ENCODE assay signal across 8 cellular contexts in the genomic region with DNA sequence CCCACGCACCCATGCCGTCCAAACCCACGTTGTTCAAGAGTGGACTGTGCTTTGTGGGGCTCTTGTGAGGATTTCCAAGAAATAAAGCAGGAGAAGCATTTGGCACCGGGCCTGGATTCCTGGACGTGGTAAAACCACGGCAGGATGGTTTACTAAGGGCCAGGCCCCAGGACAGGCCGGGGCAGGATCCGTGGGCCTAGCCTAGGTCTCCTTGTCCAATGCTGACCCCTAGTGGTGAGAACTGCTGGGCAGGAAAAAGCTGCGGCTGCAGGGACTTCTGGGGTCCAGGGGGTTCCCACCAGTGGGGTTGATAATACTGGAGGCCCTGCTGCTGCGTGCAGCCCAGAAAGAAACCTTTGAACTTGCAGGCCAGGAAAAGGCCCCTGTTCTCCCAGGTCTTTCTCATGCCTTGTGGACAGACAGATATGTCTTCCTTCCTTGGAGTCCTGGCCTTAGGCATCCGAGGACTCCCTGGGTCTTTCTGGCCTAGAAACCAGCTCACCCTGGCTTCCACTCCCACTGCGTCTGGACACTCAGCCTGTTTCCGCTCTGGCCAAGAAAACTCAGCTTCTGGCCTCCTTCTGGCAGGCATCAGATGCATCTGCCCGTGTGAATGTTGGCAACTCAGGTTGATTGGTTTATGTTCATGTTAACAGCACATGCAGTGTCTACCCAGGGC.
DNase-seq lines count a peak whose midpoint lies in the region; ATAC-seq, FAIRE-seq and TF ChIP-seq lines count a peak whose summit lies in the region.

No MANE protein-coding gene starts in this region.

- TF ChIP-seq CTCF in body of pancreas (IDR thresholded peaks at IDR 0.05) = peak; percentile 78 to 88 (median 84)

- 40 to 42% methylated on average over 13 to 14 of the region's 14 CpGs for WGBS in body of pancreas, 2 donors
- WGBS in iPS DF 6.9 (ENCODE audit: insufficient coverage, insufficient read length) = no CpG with 5 or more reads among the region's 14 CpGs
- 46 to 49% (median 46%) methylated on average over 14 of the region's 14 CpGs for WGBS in small intestine, 3 donors

- H3K27me3 ChIP-seq in body of pancreas (no peaks in the 10 kb centered on the region), iPS DF 6.9 (ENCODE audit: control insufficient read depth, insufficient read depth, low read length) (no peaks in the 10 kb centered on the region), small intestine (ENCODE audit: control insufficient read depth in 2 of 2, insufficient read depth in 2 of 2, low read length in 2 of 2) (no peaks in the 10 kb centered on the region)

- H3K9me3 ChIP-seq in body of pancreas = no peaks in the 10 kb centered on the region
- no peaks in the 10 kb centered on the region for H3K9me3 ChIP-seq in iPS DF 6.9 (ENCODE audit: control insufficient read depth, insufficient read depth, low read length)
- H3K9me3 ChIP-seq in small intestine (ENCODE audit: control insufficient read depth, low read depth) = no peaks in the 10 kb centered on the region

- ATAC-seq in body of pancreas (peak; percentile 79), HG03521 (IDR thresholded peaks at IDR 0.05; ENCODE audit: unreplicated experiment) (no peak), GM19035 (IDR thresholded peaks at IDR 0.05; ENCODE audit: unreplicated experiment) (no peak)

- intact Hi-C loops in body of pancreas (cut with DNase I) = no loop called here

- H3K4me1 ChIP-seq in body of pancreas (no peaks in the 10 kb centered on the region), iPS DF 6.9 (ENCODE audit: control insufficient read depth, insufficient read depth, low read length) (no peaks in the 10 kb centered on the region; the same call in 1 of the 2 replicates), small intestine (ENCODE audit: control insufficient read depth in 2 of 2, insufficient read depth in 1 of 2, low read depth in 1 of 2, low read length in 1 of 2) (no peaks in the 10 kb centered on the region)

- no peak for TF ChIP-seq POLR2A in body of pancreas (IDR thresholded peaks at IDR 0.05)

- H3K27ac ChIP-seq in body of pancreas (no peak overlapping the region), iPS DF 6.9 (ENCODE audit: low read length) (no peak overlapping the region), small intestine (ENCODE audit: low read depth in 1 of 2, low read length in 1 of 2) (no peak overlapping the region)

- DNase-seq in ELF-1 (ENCODE audit: low read depth, low spot score) = peak; percentile 80
- peak; percentile 45 for DNase-seq in Jurkat, Clone E6-1 (ENCODE audit: low read depth, low spot score)
- peak in 3 of 5 experiments; percentile 13 to 34 (median 15) for DNase-seq in T-helper 2 cell
- peak; percentile 76 to 81 (median 77) for DNase-seq in body of pancreas
- DNase-seq in iPS DF 6.9 (ENCODE audit: low read depth, low spot score) = peak; percentile 66
- peak; percentile 54 for DNase-seq in small intestine

- H3K4me3 ChIP-seq in Jurkat, Clone E6-1 (ENCODE audit: low read length) = no peak overlapping the region
- H3K4me3 ChIP-seq in body of pancreas (no peak overlapping the region), iPS DF 6.9 (ENCODE audit: low read length) (no peak overlapping the region), small intestine (ENCODE audit: low read depth in 1 of 2, low read length in 2 of 2) (no peak overlapping the region)

- H3K36me3 ChIP-seq in body of pancreas (replicated peaks in 1 of 2; ENCODE audit: insufficient read depth in 1 of 2, low read depth in 2 of 2) (no peaks in the 10 kb centered on the region), iPS DF 6.9 (ENCODE audit: control insufficient read depth, insufficient read depth, low read length) (no peaks in the 10 kb centered on the region), small intestine (ENCODE audit: control insufficient read depth in 2 of 2, insufficient read depth in 2 of 2, low read length in 2 of 2) (no peaks in the 10 kb centered on the region)

- no peak for FAIRE-seq in small intestine (lab: Jason Lieb, UNC)

Comparison
In these comparisons a context has a peak if more than half of its experiments do, and no peak if none do; other contexts are left out.
1. DNase-seq: peak in every context shown above with its lines; median percentile 80 in ELF-1; 77 in body of pancreas; 66 in iPS DF 6.9; 54 in small intestine; 45 in Jurkat, Clone E6-1; 15 in T-helper 2 cell.